ENCODE assay signal across 7 cellular contexts in the genomic region with DNA sequence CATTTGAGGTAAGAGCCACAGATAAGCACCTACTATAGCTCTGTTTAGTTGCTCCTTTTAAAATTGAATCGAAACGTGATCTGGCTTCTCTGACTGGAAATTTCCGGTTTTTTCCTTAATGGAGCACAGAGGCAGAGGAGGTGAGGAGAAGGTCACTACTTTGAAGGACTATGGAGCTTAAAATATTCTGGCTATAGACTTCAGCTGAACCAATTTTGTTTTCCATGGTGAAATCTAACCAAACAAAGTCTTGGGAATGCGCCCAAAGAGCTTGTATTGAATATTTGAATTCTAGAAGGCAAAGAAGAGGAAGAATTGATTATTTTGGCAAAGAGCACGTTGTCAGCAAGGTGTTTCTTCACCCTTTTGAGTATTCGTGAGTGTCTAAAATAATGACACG.
"Had no signal": no experiment of that assay in that cellular context is flagged by ENCODE, and none has a peak within 500 bp of the region (broad histone marks: within the 10 kb centered on the region; RNA-seq: fewer than 3 reads in every experiment).

No MANE protein-coding gene starts in this region.

- H3K4me3 Mint-ChIP-seq: GM23338, H9, IgD-negative memory B cell had no signal

- H3K4me1 Mint-ChIP-seq: GM23338 had no signal

- FAIRE-seq: H1, H54, HTR-8/SVneo had no signal

- H3K4me3 ChIP-seq: GM23338 had no signal

- H3K4me2 ChIP-seq: GM23338 had no signal

- H3K27ac Mint-ChIP-seq: GM23338, H9, IgD-negative memory B cell had no signal

- ATAC-seq: GM23338 had no signal

- H3K27me3 Mint-ChIP-seq: IgD-negative memory B cell had no signal

- H2AFZ ChIP-seq: GM23338 had no signal

- H3K36me3 Mint-ChIP-seq: IgD-negative memory B cell had no signal

- DNase-seq: H9, HCEC 1CT had no signal
